In genomic region chr12:2284857-2285256, GRCh38 we compare ENCODE assay signal across 8 cellular contexts.
DNase-seq lines count a peak whose midpoint lies in the region; ATAC-seq, FAIRE-seq and TF ChIP-seq lines count a peak whose summit lies in the region.

No MANE protein-coding gene starts in this region.

- H3K4me3 Mint-ChIP-seq in effector memory CD8-positive, alpha-beta T cell = no peak overlapping the region

- H3K9me3 ChIP-seq in BE2C = no peaks in the 10 kb centered on the region

- FAIRE-seq in GM18507 (lab: Jason Lieb, UNC) = peak; percentile 49

- peak; percentile 84 for ATAC-seq in Right ventricle myocardium superior (ENCODE audit: poor library complexity)
- ATAC-seq in effector memory CD8-positive, alpha-beta T cell (replicated peaks) = no peak

- peaks cover 68 to 81% of the 10 kb centered on the region in 2 donors for H3K27me3 Mint-ChIP-seq in effector memory CD8-positive, alpha-beta T cell

- H3K4me1 ChIP-seq in BE2C = no peaks in the 10 kb centered on the region

- H3K27ac Mint-ChIP-seq in effector memory CD8-positive, alpha-beta T cell = no peak overlapping the region

- DNase-seq in BE2C = peak; percentile 77
- DNase-seq in GM18507 (ENCODE audit: extremely low spot score, insufficient read length, low read depth) = peak; percentile 20
- peak; percentile 76 for DNase-seq in NCI-H2227 (lab: John Stamatoyannopoulos, UW; ENCODE audit: unreplicated experiment)
- DNase-seq in activated CD8-positive, alpha-beta memory T cell treated with anti-CD3 and anti-CD28 coated beads, Interleukin-2, amount 50 U/mL, for 48 hours = peak; percentile 69
- DNase-seq in Right ventricle myocardium superior = peak; percentile 92
- DNase-seq in posterior vena cava (ENCODE audit: low spot score) = peak; percentile 90
- no peak for DNase-seq in activated gamma-delta T cell (lab: John Stamatoyannopoulos, UW)
- DNase-seq in effector memory CD8-positive, alpha-beta T cell = no peak

- peak; percentile 77 for TF ChIP-seq CTCF in BE2C (IDR thresholded peaks at IDR 0.05; ENCODE audit: low read depth, low read length)

- no peaks in the 10 kb centered on the region for H3K4me1 Mint-ChIP-seq in effector memory CD8-positive, alpha-beta T cell (ENCODE audit: low read depth in 2 of 2)

- peaks cover 10% of the 10 kb centered on the region; the same call in 1 of the 2 replicates for H3K27me3 ChIP-seq in BE2C

- H3K9me3 Mint-ChIP-seq in effector memory CD8-positive, alpha-beta T cell = peaks cover 0 to 8% of the 10 kb centered on the region in 2 donors

- no peaks in the 10 kb centered on the region for H3K36me3 Mint-ChIP-seq in effector memory CD8-positive, alpha-beta T cell (ENCODE audit: insufficient read depth)

- H3K4me3 ChIP-seq in BE2C (ENCODE audit: low read depth, low read length) = no peak overlapping the region

- no peaks in the 10 kb centered on the region for H3K36me3 ChIP-seq in BE2C

- intact Hi-C loops in Right ventricle myocardium superior (cut with DNase I) = loop anchor here (10.0 kb wide), 1 partner anchor 480 kb away; no protein-coding TSS in a partner anchor
- intact Hi-C loops in posterior vena cava (cut with DNase I) = loop anchor here in 1 of 2 donors (10.0 kb wide), 1 partner anchor 480 kb away; no protein-coding TSS in a partner anchor

Comparison
In these comparisons a context has a peak if more than half of its experiments do, and no peak if none do; other contexts are left out.
1. DNase-seq: peak in BE2C (single experiment), GM18507 (single experiment), NCI-H2227 (single experiment), activated CD8-positive, alpha-beta memory T cell treated with anti-CD3 and anti-CD28 coated beads, Interleukin-2, amount 50 U/mL, for 48 hours (single experiment), Right ventricle myocardium superior (single experiment) and posterior vena cava (single experiment); none in activated gamma-delta T cell (single experiment) and effector memory CD8-positive, alpha-beta T cell (0 of 3).